In the genomic region with DNA sequence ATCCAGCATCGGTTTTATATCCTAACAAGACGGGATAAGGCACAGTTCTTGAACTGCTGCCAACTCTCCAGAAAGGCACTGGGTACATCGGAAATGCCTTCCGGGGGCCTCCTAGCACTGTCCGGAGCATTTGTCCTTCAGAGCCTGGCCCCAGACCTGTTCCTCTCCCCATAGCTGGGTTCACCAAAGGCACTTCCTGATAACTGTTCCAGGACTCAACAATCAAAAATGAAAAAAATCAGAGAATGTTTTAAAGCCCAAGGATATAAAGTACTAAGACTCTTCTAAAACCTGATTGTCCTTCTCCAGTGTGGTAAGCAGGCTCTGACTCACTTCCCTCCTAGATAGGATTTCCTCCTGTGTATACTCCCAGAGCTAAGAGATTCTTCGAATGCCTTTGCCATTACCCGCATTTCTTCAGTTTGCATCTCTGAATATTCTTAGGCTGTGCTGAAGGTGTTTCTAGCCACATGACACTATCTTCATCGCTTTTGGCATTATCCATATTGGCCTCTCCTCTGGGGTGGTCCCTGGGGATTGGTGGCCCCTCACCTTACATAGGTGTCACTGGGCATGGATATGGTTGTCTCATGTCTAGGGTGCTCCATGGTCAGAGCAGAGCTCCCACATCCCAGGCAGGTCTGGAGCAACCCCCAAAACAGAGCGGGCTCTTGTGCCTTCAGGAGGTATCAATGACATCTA, we compare ENCODE assay signal across 11 cellular contexts.
DNase-seq lines count a peak whose midpoint lies in the region; ATAC-seq and TF ChIP-seq lines count a peak whose summit lies in the region.
"Had no signal": no experiment of that assay in that cellular context is flagged by ENCODE, and none has a peak within 500 bp of the region (broad histone marks: within the 10 kb centered on the region; RNA-seq: fewer than 3 reads in every experiment).

No MANE protein-coding gene starts in this region.

- H3K9me3 Mint-ChIP-seq in H9 (no peaks in the 10 kb centered on the region), T-cell (peaks cover 0 to 6% (median 0%) of the 10 kb centered on the region in 3 donors)
- H3K9me3 Mint-ChIP-seq: memory B cell had no signal

- H3K79me1 ChIP-seq in H9 (ENCODE audit: insufficient read depth, low read depth, low read length, poor library complexity, severe bottlenecking) = no peaks in the 10 kb centered on the region

- H3K27me3 Mint-ChIP-seq in H9 (ENCODE audit: low read depth) = no peaks in the 10 kb centered on the region; the same call in 1 of the 2 replicates
- peaks cover 0 to 3% of the 10 kb centered on the region in 2 donors for H3K27me3 Mint-ChIP-seq in T-cell
- H3K27me3 Mint-ChIP-seq: memory B cell had no signal

- DNase-seq in H9 (peak; percentile 55), SW480 (ENCODE audit: low spot score) (peak; percentile 72), glomerular visceral epithelial cell (ENCODE audit: extremely low spot score) (peak; percentile 95), gastrocnemius medialis (no peak), T-cell (no peak), NCI-H1105 (lab: John Stamatoyannopoulos, UW) (no peak)
- DNase-seq in stimulated activated CD4-positive, alpha-beta T cell treated with anti-CD3 and anti-CD28 coated beads, Interleukin-1b, Interleukin-23, amount 100 ng/mL, for 48 hours = no peak
- DNase-seq in activated effector memory CD4-positive, alpha-beta T cell treated with anti-CD3 and anti-CD28 coated beads, Interleukin-2, amount 50 U/mL, for 16 hours = no peak
- DNase-seq: activated CD8-positive, alpha-beta memory T cell treated with anti-CD3 and anti-CD28 coated beads for 24 hours; MM.1S had no signal

- H3K56ac ChIP-seq in H9 (ENCODE audit: insufficient read length, low read depth, low read length) = no peak overlapping the region

- peaks cover 14 to 18% of the 10 kb centered on the region in 2 experiments for H3K4me1 Mint-ChIP-seq in H9
- H3K4me1 Mint-ChIP-seq in T-cell = no peaks in the 10 kb centered on the region
- H3K4me1 Mint-ChIP-seq: memory B cell had no signal

- no peak overlapping the region for H2AFZ ChIP-seq in H9 (ENCODE audit: low read length)

- H3K4me3 Mint-ChIP-seq in H9 (no peak overlapping the region), T-cell (no peak overlapping the region)
- H3K4me3 Mint-ChIP-seq: memory B cell had no signal

- H4K5ac ChIP-seq in H9 (ENCODE audit: insufficient read length, low read depth, low read length) = no peak overlapping the region

- no peak overlapping the region for H3K23ac ChIP-seq in H9 (ENCODE audit: insufficient read length, low read depth, low read length)

- H3K4ac ChIP-seq in H9 (ENCODE audit: low read depth, low read length) = no peak overlapping the region

- H3K27ac ChIP-seq in H9 (ENCODE audit: insufficient read length, low read depth, low read length) = peak overlapping the region; percentile 40
- peak overlapping the region; percentile 50 to 75 (median 70) for H3K27ac ChIP-seq in gastrocnemius medialis

- H3K14ac ChIP-seq in H9 (ENCODE audit: insufficient read depth, low read length) = no peak overlapping the region

- no peak overlapping the region for H4K91ac ChIP-seq in H9 (ENCODE audit: insufficient read length, low read depth, low read length)

- no peaks in the 10 kb centered on the region for H3K79me2 ChIP-seq in H9 (ENCODE audit: insufficient read depth, low read length)

- H3K27me3 ChIP-seq in H9 (ENCODE audit: insufficient read depth, low read length) (no peaks in the 10 kb centered on the region), gastrocnemius medialis (no peaks in the 10 kb centered on the region)

- no peak overlapping the region for H3K4me3 ChIP-seq in gastrocnemius medialis

- peak overlapping the region; percentile 38 for H3K18ac ChIP-seq in H9 (ENCODE audit: insufficient read length, low read depth, low read length)

- H4K8ac ChIP-seq in H9 (replicated peaks; ENCODE audit: insufficient read length, low read depth, low read length) = no peak overlapping the region

- peaks cover 0 to 5% (median 0%) of the 10 kb centered on the region in 3 experiments; a peak in 1 of 7 replicates for H3K36me3 Mint-ChIP-seq in H9 (ENCODE audit: insufficient read depth in 1 of 3, low read depth in 3 of 3)
- no peaks in the 10 kb centered on the region for H3K36me3 Mint-ChIP-seq in T-cell
- H3K36me3 Mint-ChIP-seq: memory B cell had no signal

- H3K9me3 ChIP-seq in H9 (ENCODE audit: control insufficient read depth, low read depth, low read length) (no peaks in the 10 kb centered on the region), gastrocnemius medialis (no peaks in the 10 kb centered on the region)

- H3K4me1 ChIP-seq in H9 (ENCODE audit: insufficient read depth, low read length) = peaks cover 19% of the 10 kb centered on the region; the same call in 1 of the 2 replicates
- peaks cover 10 to 15% of the 10 kb centered on the region in 2 donors for H3K4me1 ChIP-seq in gastrocnemius medialis

- no peak overlapping the region for H2BK5ac ChIP-seq in H9 (ENCODE audit: insufficient read length, low read length)

- POLR2A ChIA-PET in T-cell (lab: Charles Lee) = no interaction called here

- H2BK20ac ChIP-seq in H9 (ENCODE audit: low read depth, low read length, poor library complexity, severe bottlenecking) = no peak overlapping the region

- ATAC-seq in gastrocnemius medialis = peak; percentile 95 to 97
- no peak for ATAC-seq in T-cell (replicated peaks in 1 of 4)

- H4K20me1 ChIP-seq in H9 (ENCODE audit: control insufficient read depth, insufficient read depth, insufficient read length) = no peaks in the 10 kb centered on the region

- H2BK120ac ChIP-seq in H9 (ENCODE audit: low read depth, low read length, poor library complexity, severe bottlenecking) = no peak overlapping the region

- no peak overlapping the region for H3T11ph ChIP-seq in H9 (ENCODE audit: low read length)

- in situ Hi-C loops in gastrocnemius medialis (cut with MboI; ENCODE audit: low sequenced_read_pairs in 4 of 4) = no loop called here

- WGBS in H9 (ENCODE audit: extremely low coverage, insufficient read length, low lambda C conversion rate) = no CpG with 5 or more reads among the region's 9 CpGs

- CTCF ChIA-PET in T-cell (lab: Charles Lee) = no interaction called here

- intact Hi-C loops in gastrocnemius medialis (cut with DNase I; ENCODE audit: low total_unique reads) = no loop called here

- peak overlapping the region; percentile 80 for H2BK12ac ChIP-seq in H9 (ENCODE audit: insufficient read length, low read depth, low read length)

- no peaks in the 10 kb centered on the region for H3K23me2 ChIP-seq in H9 (ENCODE audit: insufficient read length, low read depth, low read length, poor library complexity, severe bottlenecking)

- H2AK5ac ChIP-seq in H9 (ENCODE audit: insufficient read length, low read length) = no peak overlapping the region

- H3K27ac Mint-ChIP-seq in H9 (peak overlapping the region in 1 of 3 experiments; percentile 73; a peak in 5 of 7 replicates), T-cell (no peak overlapping the region)
- H3K27ac Mint-ChIP-seq: memory B cell had no signal

- TF ChIP-seq POLR2A in gastrocnemius medialis (IDR thresholded peaks at IDR 0.05) = no peak

- H2BK15ac ChIP-seq in H9 (ENCODE audit: low read depth, low read length) = no peak overlapping the region

- H3K36me3 ChIP-seq in gastrocnemius medialis = no peaks in the 10 kb centered on the region

- TF ChIP-seq CTCF in H9 (conservative IDR thresholded peaks at IDR 0.05) = no peak
- TF ChIP-seq CTCF in gastrocnemius medialis (IDR thresholded peaks at IDR 0.05 in 4 of 5, conservative IDR thresholded peaks at IDR 0.05 in 1 of 5) = no peak

- no peak overlapping the region for H3K9ac ChIP-seq in H9 (ENCODE audit: extremely low read depth, insufficient read length, low read length)

- H3K4me2 ChIP-seq in H9 (ENCODE audit: insufficient read depth, insufficient read length, low read length) = no peak overlapping the region

Comparison
In these comparisons a context has a peak if more than half of its experiments do, and no peak if none do; other contexts are left out.
1. DNase-seq: peak in H9 (single experiment), SW480 (single experiment) and glomerular visceral epithelial cell (single experiment); none in gastrocnemius medialis (0 of 2), T-cell (0 of 34), NCI-H1105 (single experiment), stimulated activated CD4-positive, alpha-beta T cell treated with anti-CD3 and anti-CD28 coated beads, Interleukin-1b, Interleukin-23, amount 100 ng/mL, for 48 hours (single experiment) and activated effector memory CD4-positive, alpha-beta T cell treated with anti-CD3 and anti-CD28 coated beads, Interleukin-2, amount 50 U/mL, for 16 hours (single experiment).
2. ATAC-seq: peak in gastrocnemius medialis (2 of 2); none in T-cell (0 of 4).